ENCODE assay signal across 8 cellular contexts in the genomic region with DNA sequence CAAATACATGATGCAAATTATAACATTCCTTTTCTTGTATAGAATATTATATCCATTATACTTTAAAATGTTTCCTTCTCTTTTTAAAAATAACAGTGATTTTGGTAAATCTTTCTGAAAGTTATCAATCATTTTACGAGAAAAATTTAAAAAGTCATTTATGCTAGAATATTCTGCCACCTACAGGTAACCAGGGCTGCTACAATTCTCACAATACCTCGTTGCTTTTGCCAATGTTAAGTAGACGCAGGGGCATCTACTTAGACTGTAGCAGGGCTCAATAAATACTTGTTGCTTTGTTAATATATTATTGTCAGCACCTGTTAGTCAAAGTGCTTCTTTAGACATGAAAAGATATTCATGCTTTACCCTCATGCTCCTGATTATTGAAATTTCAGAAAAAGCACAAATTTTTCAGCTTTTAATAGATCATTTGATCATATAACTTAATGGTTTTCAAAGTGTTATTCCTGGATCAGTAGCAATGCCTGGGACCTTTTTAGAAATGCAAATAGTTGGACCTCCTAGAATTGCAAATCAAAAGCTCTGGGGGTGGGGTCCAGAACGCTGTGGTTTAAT.
DNase-seq lines count a peak whose midpoint lies in the region; ATAC-seq, FAIRE-seq and TF ChIP-seq lines count a peak whose summit lies in the region.

No MANE protein-coding gene starts in this region.

- no peaks in the 10 kb centered on the region for H3K36me3 Mint-ChIP-seq in activated T-cell treated with anti-CD3 and anti-CD28 coated beads, Interleukin-2, amount 50 U/mL, for 24 hours (ENCODE audit: low read depth)

- no peaks in the 10 kb centered on the region for H4K20me1 ChIP-seq in osteoblast (ENCODE audit: insufficient read depth, low read length)

- no peak overlapping the region for H3K27ac ChIP-seq in osteoblast (ENCODE audit: low read depth, low read length)

- no peak overlapping the region for H3K4me3 ChIP-seq in osteoblast (ENCODE audit: insufficient read depth, low read length)

- no peaks in the 10 kb centered on the region for H3K4me1 Mint-ChIP-seq in activated T-cell treated with anti-CD3 and anti-CD28 coated beads, Interleukin-2, amount 50 U/mL, for 24 hours (ENCODE audit: low read depth)

- H3K27me3 Mint-ChIP-seq in activated T-cell treated with anti-CD3 and anti-CD28 coated beads, Interleukin-2, amount 50 U/mL, for 24 hours: no peaks in the 10 kb centered on the region

- H2AFZ ChIP-seq in osteoblast (ENCODE audit: low read length): no peak overlapping the region

- no peak overlapping the region for H3K27ac Mint-ChIP-seq in activated T-cell treated with anti-CD3 and anti-CD28 coated beads, Interleukin-2, amount 50 U/mL, for 24 hours

- peak; percentile 93 for FAIRE-seq in endometrium (lab: Jason Lieb, UNC)

- no peaks in the 10 kb centered on the region for H3K4me1 ChIP-seq in osteoblast (ENCODE audit: insufficient read depth, low read length)

- H3K9me3 ChIP-seq in osteoblast (ENCODE audit: low read depth, low read length): no peaks in the 10 kb centered on the region

- no peak overlapping the region for H3K4me2 ChIP-seq in osteoblast (ENCODE audit: insufficient read depth, low read length)

- peak; percentile 11 for DNase-seq in GM20000 (ENCODE audit: low spot score)
- peak; percentile 55 for DNase-seq in NCI-H69 (lab: John Stamatoyannopoulos, UW)
- peak; percentile 56 for DNase-seq in osteoblast (ENCODE audit: insufficient read length, low spot score, missing footprints)
- DNase-seq in activated T-cell treated with anti-CD3 and anti-CD28 coated beads, Interleukin-2, amount 50 U/mL, for 24 hours: no peak

- no peaks in the 10 kb centered on the region for H3K36me3 ChIP-seq in osteoblast (ENCODE audit: insufficient read depth, low read length)

- peaks cover 11% of the 10 kb centered on the region for H3K27me3 ChIP-seq in osteoblast (ENCODE audit: insufficient read depth, low read length)

- H3K79me2 ChIP-seq in osteoblast (ENCODE audit: insufficient read depth, low read length): no peaks in the 10 kb centered on the region

- H3K9me3 Mint-ChIP-seq in activated T-cell treated with anti-CD3 and anti-CD28 coated beads, Interleukin-2, amount 50 U/mL, for 24 hours: peaks cover 10% of the 10 kb centered on the region

- TF ChIP-seq CTCF in GM20000 (IDR thresholded peaks at IDR 0.05; ENCODE audit: extremely low read depth, missing control alignments) (peak; percentile 25), osteoblast (IDR thresholded peaks at IDR 0.05; ENCODE audit: extremely low read depth, low read depth, low read length) (peak; percentile 79)

- no peak for ATAC-seq in GM18868 (IDR thresholded peaks at IDR 0.05; ENCODE audit: unreplicated experiment)
- no peak for ATAC-seq in HG02981 (IDR thresholded peaks at IDR 0.05; ENCODE audit: unreplicated experiment)
- ATAC-seq in HG02870 (IDR thresholded peaks at IDR 0.05; ENCODE audit: unreplicated experiment): no peak

- no peak overlapping the region for H3K4me3 Mint-ChIP-seq in activated T-cell treated with anti-CD3 and anti-CD28 coated beads, Interleukin-2, amount 50 U/mL, for 24 hours
